14 cellular contexts compared by ENCODE assay signal in genomic region chr3:136899622-136900158, GRCh38. TPM values are rescaled to one million over a fixed set of nuclear protein-coding genes. Genes with fewer than 3 reads are reported as not detected.
DNase-seq lines count a peak whose midpoint lies in the region; ATAC-seq and TF ChIP-seq lines count a peak whose summit lies in the region.
"Had no signal": no experiment of that assay in that cellular context is flagged by ENCODE, and none has a peak within 500 bp of the region (broad histone marks: within the 10 kb centered on the region; RNA-seq: fewer than 3 reads in every experiment).

No MANE protein-coding gene starts in this region.

- ATAC-seq in T-cell (replicated peaks in 1 of 4), result peak in 1 of 4 experiments; percentile 43
- ATAC-seq in stimulated activated memory B cell treated with anti-CD40 and anti-IgM and Interleukin-4, amounts not matched to agents 10 μg/mL and 1 μg/mL and 100 μg/mL, for 72 hours, result no peak
- no peak for ATAC-seq in HG02798 (IDR thresholded peaks at IDR 0.05; ENCODE audit: poor library complexity, unreplicated experiment)
- no peak for ATAC-seq in HG03521 (IDR thresholded peaks at IDR 0.05; ENCODE audit: unreplicated experiment)

- H3K4me3 Mint-ChIP-seq in activated T-cell treated with anti-CD3 and anti-CD28 coated beads, Interleukin-2, amount 50 U/mL, for 24 hours, result no peak overlapping the region
- H3K4me3 Mint-ChIP-seq in T-cell, result peak overlapping the region; percentile 19 to 40 (median 35)
- H3K4me3 Mint-ChIP-seq in dendritic cell treated with granulocyte-macrophage colony-stimulating factor and Interleukin-4, amounts not matched to agents 40 ng/mL and 50 ng/mL, for 4 days, result no peak overlapping the region
- no peak overlapping the region for H3K4me3 Mint-ChIP-seq in stimulated activated memory B cell treated with anti-CD40 and anti-IgM and Interleukin-4, amounts not matched to agents 10 μg/mL and 1 μg/mL and 100 μg/mL, for 72 hours
- H3K4me3 Mint-ChIP-seq: nephron had no signal

- H3K27ac Mint-ChIP-seq in activated T-cell treated with anti-CD3 and anti-CD28 coated beads, Interleukin-2, amount 50 U/mL, for 24 hours, result peak overlapping the region; percentile 73
- H3K27ac Mint-ChIP-seq in T-cell, result peak overlapping the region; percentile 53 to 54
- peak overlapping the region; percentile 74 for H3K27ac Mint-ChIP-seq in dendritic cell treated with granulocyte-macrophage colony-stimulating factor and Interleukin-4, amounts not matched to agents 40 ng/mL and 50 ng/mL, for 4 days
- H3K27ac Mint-ChIP-seq in stimulated activated memory B cell treated with anti-CD40 and anti-IgM and Interleukin-4, amounts not matched to agents 10 μg/mL and 1 μg/mL and 100 μg/mL, for 72 hours, result peak overlapping the region; percentile 46
- H3K27ac Mint-ChIP-seq: nephron had no signal

- no peak overlapping the region for H3K9ac ChIP-seq in colonic mucosa (ENCODE audit: low read depth in 2 of 2, low read length in 2 of 2)

- peaks cover 66% of the 10 kb centered on the region for H3K4me1 Mint-ChIP-seq in activated T-cell treated with anti-CD3 and anti-CD28 coated beads, Interleukin-2, amount 50 U/mL, for 24 hours (ENCODE audit: low read depth)
- H3K4me1 Mint-ChIP-seq in T-cell, result peaks cover 67 to 73% (median 69%) of the 10 kb centered on the region in 3 donors
- peaks cover 47% of the 10 kb centered on the region for H3K4me1 Mint-ChIP-seq in dendritic cell treated with granulocyte-macrophage colony-stimulating factor and Interleukin-4, amounts not matched to agents 40 ng/mL and 50 ng/mL, for 4 days (ENCODE audit: low read depth)
- H3K4me1 Mint-ChIP-seq in stimulated activated memory B cell treated with anti-CD40 and anti-IgM and Interleukin-4, amounts not matched to agents 10 μg/mL and 1 μg/mL and 100 μg/mL, for 72 hours, result peaks cover 64% of the 10 kb centered on the region
- H3K4me1 Mint-ChIP-seq: nephron had no signal

- intact Hi-C loops in dendritic cell treated with granulocyte-macrophage colony-stimulating factor and Interleukin-4, amounts not matched to agents 40 ng/mL and 50 ng/mL, for 4 days (cut with micrococcal nuclease), result loop anchor here (5.0 kb wide), 1 partner anchor 37 kb away; the partner anchor contains the start of gene NCK1
- intact Hi-C loops in colonic mucosa (cut with DNase I), result no loop called here

- no peaks in the 10 kb centered on the region for H3K4me1 ChIP-seq in colonic mucosa

- peaks cover 69% of the 10 kb centered on the region for H3K36me3 Mint-ChIP-seq in activated T-cell treated with anti-CD3 and anti-CD28 coated beads, Interleukin-2, amount 50 U/mL, for 24 hours (ENCODE audit: low read depth)
- peaks cover 42% of the 10 kb centered on the region for H3K36me3 Mint-ChIP-seq in T-cell
- peaks cover 33% of the 10 kb centered on the region for H3K36me3 Mint-ChIP-seq in dendritic cell treated with granulocyte-macrophage colony-stimulating factor and Interleukin-4, amounts not matched to agents 40 ng/mL and 50 ng/mL, for 4 days (ENCODE audit: low read depth)
- peaks cover 40% of the 10 kb centered on the region for H3K36me3 Mint-ChIP-seq in stimulated activated memory B cell treated with anti-CD40 and anti-IgM and Interleukin-4, amounts not matched to agents 10 μg/mL and 1 μg/mL and 100 μg/mL, for 72 hours

- H3K27me3 Mint-ChIP-seq in activated T-cell treated with anti-CD3 and anti-CD28 coated beads, Interleukin-2, amount 50 U/mL, for 24 hours, result no peaks in the 10 kb centered on the region
- no peaks in the 10 kb centered on the region for H3K27me3 Mint-ChIP-seq in T-cell
- H3K27me3 Mint-ChIP-seq in dendritic cell treated with granulocyte-macrophage colony-stimulating factor and Interleukin-4, amounts not matched to agents 40 ng/mL and 50 ng/mL, for 4 days, result no peaks in the 10 kb centered on the region
- H3K27me3 Mint-ChIP-seq in stimulated activated memory B cell treated with anti-CD40 and anti-IgM and Interleukin-4, amounts not matched to agents 10 μg/mL and 1 μg/mL and 100 μg/mL, for 72 hours, result no peaks in the 10 kb centered on the region

- CTCF ChIA-PET in T-cell (lab: Charles Lee), result interaction anchor here in 1 of 2 donors (0.9 to 1.6 kb wide), 4 partner anchors 10 to 147 kb away, joined by 3 to 7 read pairs (median 3); partner anchors contain the start of gene STAG1

- no peak for TF ChIP-seq CTCF in colonic mucosa (IDR thresholded peaks at IDR 0.05)

- H3K9me3 ChIP-seq in colonic mucosa, result no peaks in the 10 kb centered on the region

- H3K9me3 Mint-ChIP-seq in activated T-cell treated with anti-CD3 and anti-CD28 coated beads, Interleukin-2, amount 50 U/mL, for 24 hours, result peaks cover 26% of the 10 kb centered on the region
- peaks cover 7 to 15% (median 8%) of the 10 kb centered on the region in 3 donors for H3K9me3 Mint-ChIP-seq in T-cell
- peaks cover 9% of the 10 kb centered on the region for H3K9me3 Mint-ChIP-seq in dendritic cell treated with granulocyte-macrophage colony-stimulating factor and Interleukin-4, amounts not matched to agents 40 ng/mL and 50 ng/mL, for 4 days
- H3K9me3 Mint-ChIP-seq in stimulated activated memory B cell treated with anti-CD40 and anti-IgM and Interleukin-4, amounts not matched to agents 10 μg/mL and 1 μg/mL and 100 μg/mL, for 72 hours, result peaks cover 6% of the 10 kb centered on the region

- H3K27ac ChIP-seq in colonic mucosa, result no peak overlapping the region
- H3K27ac ChIP-seq: tibial artery had no signal

- no peaks in the 10 kb centered on the region for H3K27me3 ChIP-seq in colonic mucosa
- H3K27me3 ChIP-seq: sigmoid colon, tibial artery had no signal

- H3K4me3 ChIP-seq in colonic mucosa, result no peak overlapping the region
- H3K4me3 ChIP-seq: sigmoid colon, tibial artery had no signal

- DNase-seq in activated T-cell treated with anti-CD3 and anti-CD28 coated beads, Interleukin-2, amount 50 U/mL, for 24 hours, result no peak
- DNase-seq in activated T-cell treated with anti-CD3 and anti-CD28 coated beads for 4 hours, result no peak
- no peak for DNase-seq in T-cell
- no peak for DNase-seq in colonic mucosa
- DNase-seq: activated CD8-positive, alpha-beta memory T cell treated with anti-CD3 and anti-CD28 coated beads, Interleukin-2, amount 50 U/mL, for 4 hours; central memory CD4-positive, alpha-beta T cell; NCI-H146; sigmoid colon; tibial artery had no signal

- H3K36me3 ChIP-seq in colonic mucosa, result no peaks in the 10 kb centered on the region
- H3K36me3 ChIP-seq: sigmoid colon had no signal

- POLR2A ChIA-PET in T-cell (lab: Charles Lee), result interaction anchor here in 1 of 2 donors (0.5 kb wide), 1 partner anchor 48 kb away, joined by 4 read pairs; no protein-coding TSS in a partner anchor

RNA-seq across cellular contexts. Expression of gene NCK1, which starts 37.7 kb away (rescaled TPM):
- total RNA-seq in T-cell (10 to 100 TPM; 46.9 to 65.3 (median 50.9) TPM), colonic mucosa (10 to 100 TPM; 33.8 to 72.3 TPM)

RNA-seq across cellular contexts. Expression of gene IL20RB, which starts 58.1 kb away (rescaled TPM):
- total RNA-seq in T-cell (1 to 10 TPM; 1.8 to 3.8 (median 2.2) TPM), colonic mucosa (under 1 TPM; 0.74 to 0.96 TPM)

Comparison
In these comparisons a context has a peak if more than half of its experiments do, and no peak if none do; other contexts are left out.
1. H3K4me3 Mint-ChIP-seq: peak in T-cell (3 of 3); none in activated T-cell treated with anti-CD3 and anti-CD28 coated beads, Interleukin-2, amount 50 U/mL, for 24 hours (single experiment), dendritic cell treated with granulocyte-macrophage colony-stimulating factor and Interleukin-4, amounts not matched to agents 40 ng/mL and 50 ng/mL, for 4 days (single experiment) and stimulated activated memory B cell treated with anti-CD40 and anti-IgM and Interleukin-4, amounts not matched to agents 10 μg/mL and 1 μg/mL and 100 μg/mL, for 72 hours (single experiment).
2. Peak in every context shown above with its lines, with median percentiles within 50 percentile points of each other: H3K27ac Mint-ChIP-seq.